15 cellular contexts compared by ENCODE assay signal in the genomic region with DNA sequence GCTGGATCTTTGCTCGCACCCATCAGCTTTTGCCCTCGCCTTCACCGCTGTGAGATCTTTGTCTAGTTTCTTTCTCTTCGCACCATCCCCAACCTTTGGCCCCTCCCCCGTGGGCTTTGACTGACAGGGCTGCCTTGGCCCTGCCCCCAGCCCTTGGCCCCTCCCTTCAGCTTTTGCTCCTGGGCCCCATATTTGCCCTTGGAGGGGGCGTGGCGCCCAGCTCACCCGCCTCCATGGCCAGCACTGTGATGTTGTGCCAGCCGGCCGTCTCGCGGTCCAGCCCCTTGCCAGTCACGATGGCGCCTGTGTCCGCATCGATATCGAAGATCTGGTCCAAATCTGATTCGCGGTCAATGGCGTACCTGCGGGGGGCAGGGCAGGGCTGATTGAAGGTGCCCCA.
A peak's percentile ranks its signal among the peaks of the same experiment; 100 is the strongest.
DNase-seq lines count a peak whose midpoint lies in the region; ATAC-seq and TF ChIP-seq lines count a peak whose summit lies in the region.
"Had no signal": no experiment of that assay in that cellular context is flagged by ENCODE, and none has a peak within 500 bp of the region (broad histone marks: within the 10 kb centered on the region; RNA-seq: fewer than 3 reads in every experiment).

No MANE protein-coding gene starts in this region.

- intact Hi-C loops in activated CD8-positive, alpha-beta T cell treated with anti-CD3 and anti-CD28 coated beads for 36 hours (cut with micrococcal nuclease): no loop called here
- intact Hi-C loops in upper lobe of right lung (cut with DNase I): no loop called here
- intact Hi-C loops in head of caudate nucleus (cut with DNase I): no loop called here

- DNase-seq in stimulated activated CD4-positive, alpha-beta T cell treated with anti-CD3 and anti-CD28 coated beads, Interleukin-15, amount 100 ng/mL, for 24 hours: peak; percentile 46
- DNase-seq in stimulated activated CD4-positive, alpha-beta T cell treated with anti-CD3 and anti-CD28 coated beads, Interleukin-4, amount 100 ng/mL, for 24 hours: no peak
- peak; percentile 42 for DNase-seq in activated CD8-positive, alpha-beta T cell treated with anti-CD3 and anti-CD28 coated beads for 36 hours
- DNase-seq in upper lobe of right lung (no peak), cortex of kidney (lab: John Stamatoyannopoulos, UW) (no peak), head of caudate nucleus (no peak), cerebellum (ENCODE audit: low spot score) (no peak)
- DNase-seq: amygdala, C1 segment of cervical spinal cord, dorsolateral prefrontal cortex, NCI-H1092, NCI-H524, SIG-M5 had no signal

- TF ChIP-seq CTCF in activated CD8-positive, alpha-beta T cell treated with anti-CD3 and anti-CD28 coated beads for 36 hours (IDR thresholded peaks at IDR 0.05): no peak
- TF ChIP-seq CTCF in upper lobe of right lung (IDR thresholded peaks at IDR 0.05): no peak

- no peaks in the 10 kb centered on the region for H3K36me3 Mint-ChIP-seq in activated CD8-positive, alpha-beta T cell treated with anti-CD3 and anti-CD28 coated beads for 36 hours (ENCODE audit: low read depth)

- no peaks in the 10 kb centered on the region for H3K9me3 Mint-ChIP-seq in activated CD8-positive, alpha-beta T cell treated with anti-CD3 and anti-CD28 coated beads for 36 hours

- H3K36me3 ChIP-seq in upper lobe of right lung: no peaks in the 10 kb centered on the region
- H3K36me3 ChIP-seq: prostate gland had no signal

- peak overlapping the region; percentile 34 for H3K4me3 ChIP-seq in iPS-18c (ENCODE audit: insufficient read depth, low read depth, low read length)
- no peak overlapping the region for H3K4me3 ChIP-seq in upper lobe of right lung
- H3K4me3 ChIP-seq: dorsolateral prefrontal cortex, prostate gland had no signal

- POLR2A ChIA-PET in activated CD8-positive, alpha-beta T cell treated with anti-CD3 and anti-CD28 coated beads for 36 hours (lab: Charles Lee): interaction anchor here (0.7 kb wide), 1 partner anchor 1171 kb away, joined by 3 read pairs; no protein-coding TSS in a partner anchor

- no peaks in the 10 kb centered on the region for H3K4me1 ChIP-seq in upper lobe of right lung
- H3K4me1 ChIP-seq: prostate gland had no signal

- peaks cover 2% of the 10 kb centered on the region for H3K9me3 ChIP-seq in iPS-18c (ENCODE audit: control insufficient read depth, insufficient read depth, low read length)
- H3K9me3 ChIP-seq in upper lobe of right lung: no peaks in the 10 kb centered on the region
- H3K9me3 ChIP-seq: prostate gland had no signal

- peaks cover 29% of the 10 kb centered on the region for H3K27me3 Mint-ChIP-seq in activated CD8-positive, alpha-beta T cell treated with anti-CD3 and anti-CD28 coated beads for 36 hours

- H3K27ac Mint-ChIP-seq in activated CD8-positive, alpha-beta T cell treated with anti-CD3 and anti-CD28 coated beads for 36 hours: no peak overlapping the region

- peak; percentile 73 for ATAC-seq in activated CD8-positive, alpha-beta T cell treated with anti-CD3 and anti-CD28 coated beads for 36 hours
- peak; percentile 25 for ATAC-seq in upper lobe of right lung

- CTCF ChIA-PET in activated CD8-positive, alpha-beta T cell treated with anti-CD3 and anti-CD28 coated beads for 36 hours (lab: Charles Lee): no interaction called here

- H3K27me3 ChIP-seq in upper lobe of right lung: peaks cover 57% of the 10 kb centered on the region

- no peak overlapping the region for H3K4me3 Mint-ChIP-seq in activated CD8-positive, alpha-beta T cell treated with anti-CD3 and anti-CD28 coated beads for 36 hours

- peaks cover 2% of the 10 kb centered on the region for H3K4me1 Mint-ChIP-seq in activated CD8-positive, alpha-beta T cell treated with anti-CD3 and anti-CD28 coated beads for 36 hours (ENCODE audit: low read depth)

- H3K27ac ChIP-seq in upper lobe of right lung: no peak overlapping the region
- H3K27ac ChIP-seq: dorsolateral prefrontal cortex, prostate gland had no signal

Comparison
In these comparisons a context has a peak if more than half of its experiments do, and no peak if none do; other contexts are left out.
1. DNase-seq: peak in stimulated activated CD4-positive, alpha-beta T cell treated with anti-CD3 and anti-CD28 coated beads, Interleukin-15, amount 100 ng/mL, for 24 hours (single experiment) and activated CD8-positive, alpha-beta T cell treated with anti-CD3 and anti-CD28 coated beads for 36 hours (single experiment); none in stimulated activated CD4-positive, alpha-beta T cell treated with anti-CD3 and anti-CD28 coated beads, Interleukin-4, amount 100 ng/mL, for 24 hours (single experiment), upper lobe of right lung (single experiment), cortex of kidney (single experiment), head of caudate nucleus (0 of 42) and cerebellum (single experiment).